8 cellular contexts compared by ENCODE assay signal in genomic region chr2:238784671-238785527, GRCh38.
DNase-seq lines count a peak whose midpoint lies in the region; ATAC-seq, FAIRE-seq and TF ChIP-seq lines count a peak whose summit lies in the region.

No MANE protein-coding gene starts in this region.

- no peak overlapping the region for H3K27ac Mint-ChIP-seq in activated naive CD4-positive, alpha-beta T cell treated with anti-CD3 and anti-CD28 coated beads, Interleukin-2, amount 10 ng/mL, durations not matched to agents 7 days and 5 days

- no peaks in the 10 kb centered on the region for H3K36me3 ChIP-seq in SJCRH30

- no peak overlapping the region for H3K4me3 ChIP-seq in SJCRH30

- ATAC-seq in Right ventricle myocardium superior (ENCODE audit: poor library complexity) = peak; percentile 94
- no peak for ATAC-seq in GM19035 (IDR thresholded peaks at IDR 0.05; ENCODE audit: unreplicated experiment)

- H3K4me1 ChIP-seq in SJCRH30 = no peaks in the 10 kb centered on the region

- H3K9me3 Mint-ChIP-seq in activated naive CD4-positive, alpha-beta T cell treated with anti-CD3 and anti-CD28 coated beads, Interleukin-2, amount 10 ng/mL, durations not matched to agents 7 days and 5 days = no peaks in the 10 kb centered on the region

- no peak overlapping the region for H3K4me3 Mint-ChIP-seq in activated naive CD4-positive, alpha-beta T cell treated with anti-CD3 and anti-CD28 coated beads, Interleukin-2, amount 10 ng/mL, durations not matched to agents 7 days and 5 days

- no peaks in the 10 kb centered on the region; the same call in 1 of the 2 replicates for H3K9me3 ChIP-seq in SJCRH30 (replicated peaks)

- intact Hi-C loops in Right ventricle myocardium superior (cut with DNase I) = loop anchor here (5.0 to 10.0 kb wide), 2 partner anchors 273 to 420 kb away; no protein-coding TSS in a partner anchor

- CTCF ChIA-PET in activated naive CD4-positive, alpha-beta T cell treated with anti-CD3 and anti-CD28 coated beads, Interleukin-2, amount 10 ng/mL, durations not matched to agents 7 days and 5 days (lab: Charles Lee) = interaction anchor here (0.6 to 2.5 kb wide), 16 partner anchors 13 to 1217 kb away, joined by 3 to 9 read pairs (median 4); no protein-coding TSS in a partner anchor

- H3K36me3 Mint-ChIP-seq in activated naive CD4-positive, alpha-beta T cell treated with anti-CD3 and anti-CD28 coated beads, Interleukin-2, amount 10 ng/mL, durations not matched to agents 7 days and 5 days = no peaks in the 10 kb centered on the region

- H3K27me3 Mint-ChIP-seq in activated naive CD4-positive, alpha-beta T cell treated with anti-CD3 and anti-CD28 coated beads, Interleukin-2, amount 10 ng/mL, durations not matched to agents 7 days and 5 days = peaks cover 11% of the 10 kb centered on the region

- H3K27ac ChIP-seq in SJCRH30 = no peak overlapping the region

- peaks cover 22% of the 10 kb centered on the region for H3K27me3 ChIP-seq in SJCRH30

- peak; percentile 43 for DNase-seq in D721Med (ENCODE audit: insufficient read length, low spot score)
- peak; percentile 44 for DNase-seq in KG1 (lab: John Stamatoyannopoulos, UW)
- peak; percentile 58 to 80 for DNase-seq in SJCRH30
- DNase-seq in activated naive CD4-positive, alpha-beta T cell treated with anti-CD3 and anti-CD28 coated beads, Interleukin-2, amount 10 ng/mL, durations not matched to agents 7 days and 5 days = peak; percentile 71
- peak; percentile 80 for DNase-seq in Right ventricle myocardium superior
- DNase-seq in pulmonary artery endothelial cell (ENCODE audit: low read depth, low spot score) = peak; percentile 5
- peak; percentile 77 for DNase-seq in urothelium cell line (ENCODE audit: low spot score)

- peak; percentile 78 for TF ChIP-seq CTCF in D721Med (IDR thresholded peaks at IDR 0.05; ENCODE audit: insufficient read depth, missing control alignments)

- no peak for FAIRE-seq in D721Med (lab: Jason Lieb, UNC)
- peak; percentile 27 for FAIRE-seq in urothelium cell line (lab: Jason Lieb, UNC)

- H3K4me1 Mint-ChIP-seq in activated naive CD4-positive, alpha-beta T cell treated with anti-CD3 and anti-CD28 coated beads, Interleukin-2, amount 10 ng/mL, durations not matched to agents 7 days and 5 days = no peaks in the 10 kb centered on the region

Comparison
In these comparisons a context has a peak if more than half of its experiments do, and no peak if none do; other contexts are left out.
1. DNase-seq: peak in every context shown above with its lines; median percentile 80 in Right ventricle myocardium superior; 77 in urothelium cell line; 71 in activated naive CD4-positive, alpha-beta T cell treated with anti-CD3 and anti-CD28 coated beads, Interleukin-2, amount 10 ng/mL, durations not matched to agents 7 days and 5 days; 69 in SJCRH30; 44 in KG1; 43 in D721Med; 5 in pulmonary artery endothelial cell.